Comparison of ENCODE assay signal across 9 cellular contexts in genomic region chr16:12816791-12817214, GRCh38. TPM values are rescaled to one million over a fixed set of nuclear protein-coding genes. Genes with fewer than 3 reads are reported as not detected.
DNase-seq lines count a peak whose midpoint lies in the region; ATAC-seq and TF ChIP-seq lines count a peak whose summit lies in the region.
"Not testable (repeated sequence)": the region's sequence is repeated elsewhere in the genome, so short reads cannot be mapped to it uniquely, and the experiment has no call there.
"Had no signal": no experiment of that assay in that cellular context is flagged by ENCODE, and none has a peak within 500 bp of the region (broad histone marks: within the 10 kb centered on the region; RNA-seq: fewer than 3 reads in every experiment).

No MANE protein-coding gene starts in this region.

- not testable (repeated sequence) for H3K4me3 Mint-ChIP-seq in HFFc6; MCF 10A (ENCODE audit: unreplicated experiment)

- H3K4me3 ChIP-seq in OCI-LY7 (ENCODE audit: low read depth, low read length, poor library complexity, severe bottlenecking); fibroblast of villous mesenchyme (ENCODE audit: low read depth, low read length); left lung; thoracic aorta: not testable (repeated sequence)

- CTCF ChIA-PET in OCI-LY7 (lab: Charles Lee; ENCODE audit: unreplicated experiment), result interaction anchor here (0.5 kb wide), 1 partner anchor 15 kb away, joined by 3 read pairs; no protein-coding TSS in a partner anchor
- CTCF ChIA-PET in MCF 10A (lab: Yijun Ruan, JAX), result interaction anchor here (0.6 to 1.0 kb wide), 2 partner anchors 481 to 722 kb away, joined by 4 to 9 read pairs; no protein-coding TSS in a partner anchor

- ATAC-seq in left lung (peak; percentile 47), thoracic aorta (ENCODE audit: insufficient number of reproducible peaks, low FRiP score, low read depth) (peak; percentile 57)

- TF ChIP-seq CTCF in HFFc6 (IDR thresholded peaks at IDR 0.05); OCI-LY7 (conservative IDR thresholded peaks at IDR 0.05; ENCODE audit: low read length); MCF 10A (IDR thresholded peaks at IDR 0.05; ENCODE audit: unreplicated experiment); fibroblast of villous mesenchyme (IDR thresholded peaks at IDR 0.05; ENCODE audit: insufficient read depth, low read depth, low read length); left lung (IDR thresholded peaks at IDR 0.05); thoracic aorta (IDR thresholded peaks at IDR 0.05): not testable (repeated sequence)

- H3K36me3 ChIP-seq in OCI-LY7 (ENCODE audit: insufficient read depth, low read length); left lung; thoracic aorta: not testable (repeated sequence)

- H3K9me3 ChIP-seq in OCI-LY7 (ENCODE audit: low read length); left lung; thoracic aorta: not testable (repeated sequence)

- not testable (repeated sequence) for H3K9me2 ChIP-seq in OCI-LY7 (ENCODE audit: insufficient read depth, low read length)

- not testable (repeated sequence) for H3K27me3 Mint-ChIP-seq in HFFc6 (ENCODE audit: insufficient read depth); MCF 10A (ENCODE audit: insufficient read depth, unreplicated experiment)

- not testable (repeated sequence) for H4K20me1 ChIP-seq in OCI-LY7 (ENCODE audit: insufficient read depth, low read length)

- DNase-seq in CD1c-positive myeloid dendritic cell (ENCODE audit: extremely low spot score), result peak; percentile 67
- DNase-seq in HFFc6; left lung; thoracic aorta (ENCODE audit: low spot score): not testable (repeated sequence)
- peak; percentile 25 for DNase-seq in NCI-H2029 (lab: John Stamatoyannopoulos, UW)
- DNase-seq in OCI-LY7 (ENCODE audit: low spot score), result peak; percentile 25
- DNase-seq in MCF 10A (ENCODE audit: unreplicated experiment), result peak; percentile 27
- DNase-seq in fibroblast of villous mesenchyme (ENCODE audit: low read depth), result peak; percentile 42

- POLR2A ChIA-PET in OCI-LY7 (lab: Charles Lee) (interaction anchor here (0.5 to 1.0 kb wide), 11 partner anchors 15 to 1543 kb away, joined by 3 to 12 read pairs (median 3); no protein-coding TSS in a partner anchor), MCF 10A (lab: Yijun Ruan, JAX) (interaction anchor here (0.9 kb wide), 1 partner anchor 9 kb away, joined by 3 read pairs; no protein-coding TSS in a partner anchor)

- H3K27ac ChIP-seq in OCI-LY7 (ENCODE audit: low read depth, low read length, poor library complexity, severe bottlenecking) (peak overlapping the region; percentile 16), left lung (peak overlapping the region in 1 of 2 donors; percentile 71), thoracic aorta (peak overlapping the region; percentile 28 to 52)

- H3K9me3 Mint-ChIP-seq in HFFc6; MCF 10A (ENCODE audit: unreplicated experiment): not testable (repeated sequence)

- intact Hi-C loops in OCI-LY7 (cut with micrococcal nuclease; ENCODE audit: unreplicated experiment) (loop anchor here (5.0 to 10.0 kb wide), 5 partner anchors 192 to 720 kb away; no protein-coding TSS in a partner anchor), MCF 10A (cut with micrococcal nuclease) (loop anchor here (5.0 to 10.0 kb wide), 2 partner anchors 472 to 720 kb away; no protein-coding TSS in a partner anchor)
- intact Hi-C loops in left lung (cut with DNase I), result not testable (repeated sequence)

- H3K4me1 Mint-ChIP-seq in HFFc6 (ENCODE audit: low read depth), result peaks cover 20% of the 10 kb centered on the region
- not testable (repeated sequence) for H3K4me1 Mint-ChIP-seq in MCF 10A (ENCODE audit: insufficient read depth, unreplicated experiment)

- not testable (repeated sequence) for H3K27me3 ChIP-seq in left lung; thoracic aorta (replicated peaks; ENCODE audit: insufficient read depth)

- not testable (repeated sequence) for H3K36me3 Mint-ChIP-seq in HFFc6 (ENCODE audit: low read depth); MCF 10A (ENCODE audit: insufficient read depth, unreplicated experiment)

- H3K4me1 ChIP-seq in OCI-LY7 (ENCODE audit: insufficient read depth, low read length, poor library complexity, severe bottlenecking), result peaks cover 15% of the 10 kb centered on the region
- H3K4me1 ChIP-seq in left lung, result peaks cover 0 to 14% of the 10 kb centered on the region in 2 donors
- H3K4me1 ChIP-seq in thoracic aorta (ENCODE audit: control insufficient read depth in 1 of 2, low read depth in 2 of 2), result peaks cover 9 to 12% of the 10 kb centered on the region in 2 donors

- BruUV-seq in OCI-LY7 (replicated peaks; lab: Mats Ljungman, UMichigan); MCF 10A (replicated peaks; lab: Mats Ljungman, UMichigan): not testable (repeated sequence)

- H3K79me2 ChIP-seq in OCI-LY7 (ENCODE audit: insufficient read depth, low read depth, low read length), result not testable (repeated sequence)

- H3K27ac Mint-ChIP-seq in HFFc6, result peak overlapping the region; percentile 40; the same call in 1 of the 2 replicates
- H3K27ac Mint-ChIP-seq in MCF 10A (ENCODE audit: low read depth, unreplicated experiment), result peak overlapping the region; percentile 76

- peak overlapping the region; percentile 71; the same call in 1 of the 2 replicates for H2AFZ ChIP-seq in OCI-LY7 (ENCODE audit: low read length)

- peak overlapping the region; percentile 29 for H3K4me2 ChIP-seq in OCI-LY7 (ENCODE audit: low read length)

RNA-seq across cellular contexts. Expression of gene CPPED1, which starts 13.1 kb away (rescaled TPM):
- total RNA-seq in HFFc6 (2021; fragmentation: NEBNext Ultra II Directional; extraction: Animal tissue kit (Norgen Biotek cat#: 25700)), result 10 to 100 TPM; 54.6 to 66.7 (median 63.1) TPM
- total RNA-seq in OCI-LY7 (2014; rRNA removed; shearing (Covaris generic)), result 8.6 and 9.4 TPM in 2 replicates
- total RNA-seq in OCI-LY7 (2022) (12.3 and 14.2 TPM in 2 replicates), MCF 10A (2022) (13.8 and 16.6 TPM in 2 replicates), fibroblast of villous mesenchyme (13.8 and 14.5 TPM in 2 replicates), left lung (10 to 100 TPM; 18.7 to 33.3 TPM), thoracic aorta (10 to 100 TPM; 14.8 to 38.4 TPM)
- total RNA-seq: HT-29 had no signal
